Comparison of ENCODE assay signal across 18 cellular contexts in genomic region chr7:55432506-55432905, GRCh38.
"Had no signal": no experiment of that assay in that cellular context is flagged by ENCODE, and none has a peak within 500 bp of the region (broad histone marks: within the 10 kb centered on the region; RNA-seq: fewer than 3 reads in every experiment).

No MANE protein-coding gene starts in this region.

- H3K27ac ChIP-seq: adrenal gland, ascending aorta, heart right ventricle, lower lobe of right lung, thoracic aorta, upper lobe of right lung had no signal

- H3K27ac Mint-ChIP-seq: activated CD8-positive, alpha-beta T cell treated with anti-CD3 and anti-CD28 coated beads, Interleukin-2, amount 10 ng/mL, durations not matched to agents 7 days and 5 days; activated naive CD8-positive, alpha-beta T cell; activated T-helper 2 cell treated with anti-CD3 and anti-CD28 coated beads, Interferon-gamma antibody, Interleukin-2, Interleukin-4, amounts not matched to agents 10 μg/mL and 5 μg/mL and 100 μg/mL, durations not matched to agents 14 hours and 24 hours and 36 hours; progenitor cell of endocrine pancreas had no signal

- H3K36me3 ChIP-seq: ascending aorta, thoracic aorta, upper lobe of right lung had no signal

- H3K4me3 ChIP-seq: adrenal gland, ascending aorta, heart right ventricle, lower lobe of right lung, thoracic aorta, upper lobe of right lung had no signal

- ATAC-seq: activated CD8-positive, alpha-beta T cell treated with anti-CD3 and anti-CD28 coated beads, Interleukin-2, amount 10 ng/mL, durations not matched to agents 7 days and 5 days; lower lobe of right lung had no signal

- H3K27me3 Mint-ChIP-seq: activated naive CD8-positive, alpha-beta T cell; naive thymus-derived CD4-positive, alpha-beta T cell; progenitor cell of endocrine pancreas; T-cell had no signal

- DNase-seq: activated naive CD4-positive, alpha-beta T cell; erythroblast; heart right ventricle; kidney; lower lobe of right lung; stimulated activated CD4-positive, alpha-beta T cell treated with anti-CD3 and anti-CD28 coated beads, Interleukin-2, amount 100 ng/mL, for 48 hours; stimulated activated CD8-positive, alpha-beta memory T cell treated with anti-CD3 and anti-CD28 coated beads, Interleukin-4, amount 100 ng/mL, for 48 hours; upper lobe of right lung had no signal

- H3K4me3 Mint-ChIP-seq: activated CD8-positive, alpha-beta T cell treated with anti-CD3 and anti-CD28 coated beads, Interleukin-2, amount 10 ng/mL, durations not matched to agents 7 days and 5 days; activated naive CD8-positive, alpha-beta T cell; T-cell; WTC11 had no signal

- H3K27me3 ChIP-seq: adrenal gland, ascending aorta, heart right ventricle, upper lobe of right lung had no signal

- H3K4me1 ChIP-seq: adrenal gland, ascending aorta, lower lobe of right lung, upper lobe of right lung had no signal

- H3K9me3 Mint-ChIP-seq: activated T-helper 2 cell treated with anti-CD3 and anti-CD28 coated beads, Interferon-gamma antibody, Interleukin-2, Interleukin-4, amounts not matched to agents 10 μg/mL and 5 μg/mL and 100 μg/mL, durations not matched to agents 14 hours and 24 hours and 36 hours; naive thymus-derived CD4-positive, alpha-beta T cell; T-cell; WTC11 had no signal

- H3K9me3 ChIP-seq: adrenal gland, ascending aorta, heart right ventricle, lower lobe of right lung, thoracic aorta, upper lobe of right lung had no signal
